In the genomic region with DNA sequence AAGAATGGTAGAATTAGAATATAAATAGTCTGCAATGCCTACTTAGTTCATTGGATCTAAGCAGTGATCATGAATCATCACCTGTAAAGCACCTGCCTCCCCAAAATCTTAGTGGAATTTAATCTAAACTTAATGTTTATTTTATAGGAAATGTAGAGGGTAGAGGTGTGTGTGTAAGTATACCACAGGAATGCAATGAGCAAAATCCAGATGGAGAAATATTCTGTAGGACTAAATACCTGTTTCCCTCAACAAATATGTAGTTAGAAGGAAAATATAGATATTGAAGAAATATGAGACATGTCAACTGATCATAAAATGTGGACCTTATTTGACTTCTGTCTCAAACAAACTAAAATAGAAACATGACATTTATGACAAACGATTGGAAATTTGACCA, we compare ENCODE assay signal across 27 cellular contexts.
"Had no signal": no experiment of that assay in that cellular context is flagged by ENCODE, and none has a peak within 500 bp of the region (broad histone marks: within the 10 kb centered on the region; RNA-seq: fewer than 3 reads in every experiment).

No MANE protein-coding gene starts in this region.

- H3K27ac ChIP-seq: stomach, suprapubic skin, testis, thoracic aorta, thyroid gland, tibial artery, tibial nerve, transverse colon, upper lobe of left lung, upper lobe of right lung, uterus, vagina had no signal

- H3K9me3 ChIP-seq: suprapubic skin, testis, thoracic aorta, tibial artery, tibial nerve, transverse colon, upper lobe of left lung, upper lobe of right lung, uterus, vagina had no signal

- FAIRE-seq: urothelium cell line had no signal

- H3K27me3 ChIP-seq: stomach, suprapubic skin, testis, thyroid gland, tibial artery, tibial nerve, transverse colon, upper lobe of left lung, upper lobe of right lung, uterus, vagina had no signal

- H3K36me3 ChIP-seq: stomach, suprapubic skin, thoracic aorta, thyroid gland, tibial artery, tibial nerve, transverse colon, upper lobe of left lung, upper lobe of right lung, uterus, vagina had no signal

- ATAC-seq: stimulated activated effector memory CD8-positive, alpha-beta T cell treated with anti-CD3 and anti-CD28 coated beads, Interleukin-12 subunit alpha, Interleukin-12 subunit beta, amount 100 ng/mL, for 72 hours; stimulated activated memory B cell treated with anti-CD40 and anti-IgM and Interleukin-4, amounts not matched to agents 10 μg/mL and 1 μg/mL and 100 μg/mL, for 72 hours; stimulated activated naive B cell treated with anti-CD40 and anti-IgM and Interleukin-4, amounts not matched to agents 10 μg/mL and 1 μg/mL and 100 μg/mL, for 72 hours; stimulated activated naive CD8-positive, alpha-beta T cell treated with anti-CD3 and anti-CD28 coated beads, Interleukin-15, amount 100 ng/mL, for 72 hours; stimulated activated naive CD8-positive, alpha-beta T cell treated with anti-CD3 and anti-CD28 coated beads, Interleukin-15, Interleukin-2, amounts not matched to agents 100 U/mL and 50 U/mL, for 24 hours; upper lobe of right lung had no signal

- DNase-seq: stimulated activated CD4-positive, alpha-beta T cell treated with anti-CD3 and anti-CD28 coated beads, Interleukin-2, amount 100 ng/mL, for 48 hours; stimulated activated CD4-positive, alpha-beta T cell treated with anti-CD3 and anti-CD28 coated beads, Interleukin-4, amount 100 ng/mL, for 1 hour; stimulated activated CD4-positive, alpha-beta T cell treated with anti-CD3 and anti-CD28 coated beads, Interleukin-4, amount 100 ng/mL, for 24 hours; stimulated activated CD4-positive, alpha-beta T cell treated with anti-CD3 and anti-CD28 coated beads, Interleukin-4, amount 100 ng/mL, for 4 hours; stimulated activated CD8-positive, alpha-beta memory T cell treated with anti-CD3 and anti-CD28 coated beads, Interleukin-4, amount 100 ng/mL, for 48 hours; stimulated activated naive B cell treated with anti-CD40 and anti-IgM and Interleukin-4, amounts not matched to agents 10 μg/mL and 1 μg/mL and 100 μg/mL, for 72 hours; stimulated activated naive CD4-positive, alpha-beta T cell; stimulated activated naive CD4-positive, alpha-beta T cell treated with Interleukin-2 at 50 U/mL for 16 hours; stimulated activated naive CD8-positive, alpha-beta T cell treated with anti-CD3 and anti-CD28 coated beads, Interleukin-15, amount 100 ng/mL, for 72 hours; stimulated activated naive CD8-positive, alpha-beta T cell treated with anti-CD3 and anti-CD28 coated beads, Interleukin-15, Interleukin-2, amounts not matched to agents 100 U/mL and 50 U/mL, for 24 hours; stomach; substantia nigra; testis; thyroid gland; tibial artery; transverse colon; trophoblast cell; upper lobe of left lung; upper lobe of right lung; uterus had no signal

- H3K4me3 ChIP-seq: stomach, suprapubic skin, testis, thoracic aorta, thyroid gland, tibial artery, tibial nerve, transverse colon, upper lobe of left lung, upper lobe of right lung, uterus, vagina had no signal

- H3K4me1 ChIP-seq: stomach, suprapubic skin, testis, thyroid gland, tibial artery, tibial nerve, transverse colon, upper lobe of left lung, upper lobe of right lung, uterus, vagina had no signal
